ENCODE assay signal across 9 cellular contexts in the genomic region with DNA sequence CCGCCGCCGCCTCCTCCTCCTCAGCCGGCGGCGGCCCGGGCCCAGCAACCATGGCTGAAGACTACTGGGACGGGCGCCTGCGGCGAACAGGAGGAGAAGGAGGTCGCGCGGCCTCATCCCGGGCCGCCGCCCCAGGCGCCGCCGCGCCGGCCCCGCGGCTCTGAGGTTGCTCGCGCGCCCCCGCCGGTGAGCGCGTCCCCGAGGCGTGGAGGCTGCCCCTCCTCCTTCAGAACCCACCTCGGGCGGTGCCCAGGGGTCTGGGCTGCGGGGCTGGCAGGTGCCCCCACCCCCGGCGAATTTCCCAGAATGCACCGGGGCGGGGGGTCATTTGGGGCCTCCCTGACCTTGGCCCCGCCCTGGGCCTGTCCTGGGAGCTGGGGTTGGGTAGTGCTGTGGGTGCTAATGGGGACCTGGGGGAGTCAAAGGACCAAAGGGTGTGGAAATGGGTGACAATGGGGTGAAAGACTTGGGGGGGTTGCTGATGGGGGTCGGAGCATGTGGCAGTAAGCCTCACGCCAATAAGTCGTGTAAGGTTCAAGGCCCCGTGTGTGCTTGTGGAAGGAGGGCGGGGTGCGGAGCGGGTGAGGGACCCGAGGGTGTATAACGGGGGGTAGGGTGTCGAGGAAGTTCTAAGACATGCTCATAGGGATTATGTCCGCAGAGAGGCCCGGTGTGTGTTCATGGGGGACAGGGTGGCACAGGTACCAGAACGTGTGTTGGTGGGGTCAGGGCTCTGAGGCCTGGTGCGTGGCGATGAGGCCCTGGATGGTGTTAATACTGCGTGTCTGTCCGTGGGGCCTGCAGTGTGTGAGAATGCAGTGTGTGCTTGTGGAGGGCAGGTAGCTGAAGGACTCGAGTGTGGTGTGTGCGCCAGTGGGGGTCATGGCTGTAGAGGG. TPM values are rescaled to one million over a fixed set of nuclear protein-coding genes. Genes with fewer than 3 reads are reported as not detected.
DNase-seq lines count a peak whose midpoint lies in the region; ATAC-seq, FAIRE-seq and TF ChIP-seq lines count a peak whose summit lies in the region.
"Had no signal": no experiment of that assay in that cellular context is flagged by ENCODE, and none has a peak within 500 bp of the region (broad histone marks: within the 10 kb centered on the region; RNA-seq: fewer than 3 reads in every experiment).

No MANE protein-coding gene starts in this region.

- peaks cover 2% of the 10 kb centered on the region for H3K36me3 Mint-ChIP-seq in activated naive CD4-positive, alpha-beta T cell treated with anti-CD3 and anti-CD28 coated beads, Interleukin-2, amount 50 U/mL, for 24 hours

- H3K4me1 ChIP-seq in left ventricle myocardium inferior: peaks cover 37% of the 10 kb centered on the region
- peaks cover 0 to 42% (median 21%) of the 10 kb centered on the region in 4 donors for H3K4me1 ChIP-seq in sigmoid colon

- H3K36me3 ChIP-seq in left ventricle myocardium inferior (peaks cover 21% of the 10 kb centered on the region), sigmoid colon (peaks cover 13 to 35% (median 22%) of the 10 kb centered on the region in 4 donors)

- ATAC-seq in GM21360 (IDR thresholded peaks at IDR 0.05; ENCODE audit: unreplicated experiment) (no peak), GM19467 (IDR thresholded peaks at IDR 0.05; ENCODE audit: unreplicated experiment) (no peak)

- peaks cover 42% of the 10 kb centered on the region for H3K4me1 Mint-ChIP-seq in activated naive CD4-positive, alpha-beta T cell treated with anti-CD3 and anti-CD28 coated beads, Interleukin-2, amount 50 U/mL, for 24 hours

- H3K9me3 Mint-ChIP-seq in activated naive CD4-positive, alpha-beta T cell treated with anti-CD3 and anti-CD28 coated beads, Interleukin-2, amount 50 U/mL, for 24 hours: no peaks in the 10 kb centered on the region

- H3K27ac ChIP-seq in left ventricle myocardium inferior (replicated peaks) (peak overlapping the region; percentile 98), sigmoid colon (peak overlapping the region; percentile 96 to 99 (median 98))

- peak overlapping the region; percentile 90 for H3K27ac Mint-ChIP-seq in activated naive CD4-positive, alpha-beta T cell treated with anti-CD3 and anti-CD28 coated beads, Interleukin-2, amount 50 U/mL, for 24 hours

- TF ChIP-seq POLR2A in sigmoid colon (IDR thresholded peaks at IDR 0.05): no peak

- intact Hi-C loops in left ventricle myocardium inferior (cut with micrococcal nuclease): no loop called here
- intact Hi-C loops in sigmoid colon (cut with DNase I): loop anchor here (2.0 kb wide), 1 partner anchor 14 kb away; a partner anchor contains a TSS

- FAIRE-seq in GM19239 (lab: Jason Lieb, UNC): no peak
- FAIRE-seq: colon had no signal

- TF ChIP-seq CTCF in left ventricle myocardium inferior (IDR thresholded peaks at IDR 0.05; ENCODE audit: borderline replicate concordance) (no peak), sigmoid colon (IDR thresholded peaks at IDR 0.05) (no peak)

- WGBS in sigmoid colon, 2 donors: 1% methylated on average over 58 to 60 of the region's 60 CpGs

- DNase-seq in GM19239 (ENCODE audit: insufficient read length, low spot score) (peak; percentile 10), left ventricle myocardium inferior (peak; percentile 38), sigmoid colon (peak; percentile 77), SKM-1 (lab: John Stamatoyannopoulos, UW; ENCODE audit: unreplicated experiment) (no peak)

- H3K4me3 ChIP-seq in left ventricle myocardium inferior: peak overlapping the region; percentile 83
- H3K4me3 ChIP-seq in sigmoid colon: peak overlapping the region; percentile 42 to 97 (median 86)

- H3K4me3 Mint-ChIP-seq in activated naive CD4-positive, alpha-beta T cell treated with anti-CD3 and anti-CD28 coated beads, Interleukin-2, amount 50 U/mL, for 24 hours: peak overlapping the region; percentile 88

- H3K27me3 ChIP-seq in left ventricle myocardium inferior (ENCODE audit: low read depth): no peaks in the 10 kb centered on the region
- no peaks in the 10 kb centered on the region for H3K27me3 ChIP-seq in sigmoid colon

- H3K9me3 ChIP-seq in left ventricle myocardium inferior (replicated peaks): no peaks in the 10 kb centered on the region
- H3K9me3 ChIP-seq in sigmoid colon: no peaks in the 10 kb centered on the region

- H3K27me3 Mint-ChIP-seq in activated naive CD4-positive, alpha-beta T cell treated with anti-CD3 and anti-CD28 coated beads, Interleukin-2, amount 50 U/mL, for 24 hours: no peaks in the 10 kb centered on the region

- no peak for TF ChIP-seq EP300 in sigmoid colon (IDR thresholded peaks at IDR 0.05)

TF ChIP-seq in PFSK-1, 5 proteins besides CTCF, POLR2A, EP300 and RAD21:
- TF ChIP-seq POLR2AphosphoS5 (IDR thresholded peaks at IDR 0.05; ENCODE audit: low read depth, low read length): no peak; the same call in none of the 2 replicates
- TF ChIP-seq TAF1 (IDR thresholded peaks at IDR 0.05; ENCODE audit: borderline replicate concordance, insufficient read depth, low read length): peak; percentile 11; the same call in 1 of the 2 replicates
- TF ChIP-seq FOXP2 (optimal IDR thresholded peaks at IDR 0.05; ENCODE audit: borderline replicate concordance, extremely low read depth, extremely low read length, insufficient read depth): no peak
- TF ChIP-seq, protein P1, sequence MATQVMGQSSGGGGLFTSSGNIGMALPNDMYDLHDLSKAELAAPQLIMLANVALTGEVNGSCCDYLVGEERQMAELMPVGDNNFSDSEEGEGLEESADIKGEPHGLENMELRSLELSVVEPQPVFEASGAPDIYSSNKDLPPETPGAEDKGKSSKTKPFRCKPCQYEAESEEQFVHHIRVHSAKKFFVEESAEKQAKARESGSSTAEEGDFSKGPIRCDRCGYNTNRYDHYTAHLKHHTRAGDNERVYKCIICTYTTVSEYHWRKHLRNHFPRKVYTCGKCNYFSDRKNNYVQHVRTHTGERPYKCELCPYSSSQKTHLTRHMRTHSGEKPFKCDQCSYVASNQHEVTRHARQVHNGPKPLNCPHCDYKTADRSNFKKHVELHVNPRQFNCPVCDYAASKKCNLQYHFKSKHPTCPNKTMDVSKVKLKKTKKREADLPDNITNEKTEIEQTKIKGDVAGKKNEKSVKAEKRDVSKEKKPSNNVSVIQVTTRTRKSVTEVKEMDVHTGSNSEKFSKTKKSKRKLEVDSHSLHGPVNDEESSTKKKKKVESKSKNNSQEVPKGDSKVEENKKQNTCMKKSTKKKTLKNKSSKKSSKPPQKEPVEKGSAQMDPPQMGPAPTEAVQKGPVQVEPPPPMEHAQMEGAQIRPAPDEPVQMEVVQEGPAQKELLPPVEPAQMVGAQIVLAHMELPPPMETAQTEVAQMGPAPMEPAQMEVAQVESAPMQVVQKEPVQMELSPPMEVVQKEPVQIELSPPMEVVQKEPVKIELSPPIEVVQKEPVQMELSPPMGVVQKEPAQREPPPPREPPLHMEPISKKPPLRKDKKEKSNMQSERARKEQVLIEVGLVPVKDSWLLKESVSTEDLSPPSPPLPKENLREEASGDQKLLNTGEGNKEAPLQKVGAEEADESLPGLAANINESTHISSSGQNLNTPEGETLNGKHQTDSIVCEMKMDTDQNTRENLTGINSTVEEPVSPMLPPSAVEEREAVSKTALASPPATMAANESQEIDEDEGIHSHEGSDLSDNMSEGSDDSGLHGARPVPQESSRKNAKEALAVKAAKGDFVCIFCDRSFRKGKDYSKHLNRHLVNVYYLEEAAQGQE (IDR thresholded peaks at IDR 0.05; ENCODE audit: insufficient read depth in 1 of 2, low read depth in 2 of 2, low read length in 2 of 2): no peak

RNA-seq across cellular contexts. Expression of a gene that starts 0.7 kb away (rescaled TPM):
- 247 TPM for polyA plus RNA-seq in PFSK-1 (2012; ENCODE audit: insufficient read length, low read depth)
- total RNA-seq in left ventricle myocardium inferior (120 TPM), sigmoid colon (10 to 100 TPM; 43.8 to 55.9 (median 45.6) TPM)
- 10 to 100 TPM; 35.4 to 64.6 (median 46.5) TPM for polyA plus RNA-seq in sigmoid colon

RNA-seq across cellular contexts. Expression of a gene that starts 13.6 kb away (rescaled TPM):
- polyA plus RNA-seq in PFSK-1 (2012; ENCODE audit: insufficient read length, low read depth): 82.7 TPM
- total RNA-seq in left ventricle myocardium inferior: 42.2 TPM
- total RNA-seq in sigmoid colon: 10 to 100 TPM; 18.9 to 37.7 (median 35.3) TPM
- 10 to 100 TPM in 1 of 3 donors, 1 to 10 TPM in 2; 4.9 to 21.8 (median 6.6) TPM for polyA plus RNA-seq in sigmoid colon

RNA-seq across cellular contexts. Expression of a gene that starts 25.5 kb away (rescaled TPM):
- polyA plus RNA-seq in PFSK-1 (2012; ENCODE audit: insufficient read length, low read depth): 371 TPM
- total RNA-seq in left ventricle myocardium inferior (99.8 TPM), sigmoid colon (100 to 1,000 TPM in 1 of 4 donors, 10 to 100 TPM in 3; 74.9 to 112 (median 80.7) TPM)
- polyA plus RNA-seq in sigmoid colon: 100 to 1,000 TPM in 1 of 3 donors, 10 to 100 TPM in 2; 72.7 to 126 (median 84.2) TPM
